8 cellular contexts compared by ENCODE assay signal in genomic region chr19:47107953-47108746, GRCh38. TPM values are rescaled to one million over a fixed set of nuclear protein-coding genes. Genes with fewer than 3 reads are reported as not detected.
A peak's percentile ranks its signal among the peaks of the same experiment; 100 is the strongest.
DNase-seq lines count a peak whose midpoint lies in the region; ATAC-seq, FAIRE-seq and TF ChIP-seq lines count a peak whose summit lies in the region.

No MANE protein-coding gene starts in this region.

- TF ChIP-seq CTCF in HFFc6 (IDR thresholded peaks at IDR 0.05) (no peak), fibroblast of lung (conservative IDR thresholded peaks at IDR 0.05 in 1 of 2, IDR thresholded peaks at IDR 0.05 in 1 of 2; ENCODE audit: low read depth in 1 of 2, low read length in 2 of 2) (no peak), smooth muscle cell (IDR thresholded peaks at IDR 0.05; ENCODE audit: borderline replicate concordance, insufficient read depth, poor library complexity, severe bottlenecking) (no peak)

- 75% methylated on average over 9 of the region's 9 CpGs for WGBS in smooth muscle cell (ENCODE audit: low lambda C conversion rate)

- peaks cover 12% of the 10 kb centered on the region for H3K4me1 ChIP-seq in fibroblast of lung (ENCODE audit: control insufficient read depth, extremely low read depth, insufficient read depth, low read length)
- peaks cover 42% of the 10 kb centered on the region for H3K4me1 ChIP-seq in smooth muscle cell (ENCODE audit: low read depth)

- no peaks in the 10 kb centered on the region for H3K27me3 ChIP-seq in fibroblast of lung (ENCODE audit: control insufficient read depth, insufficient read depth, low read length)
- H3K27me3 ChIP-seq in smooth muscle cell (ENCODE audit: low read depth), result no peaks in the 10 kb centered on the region

- peak overlapping the region; percentile 98 for H3K4me3 Mint-ChIP-seq in HFFc6
- peak overlapping the region; percentile 89 for H3K4me3 Mint-ChIP-seq in T-helper 1 cell treated with Interleukin-12 subunit alpha and Interleukin-12 subunit beta and Interleukin-4 antibody, amounts not matched to agents 30 μg/mL and 1 μg/mL, for 36 hours

- H3K9me3 ChIP-seq in fibroblast of lung (ENCODE audit: control insufficient read depth, insufficient read depth, low read depth, low read length), result no peaks in the 10 kb centered on the region
- H3K9me3 ChIP-seq in smooth muscle cell (replicated peaks; ENCODE audit: low read depth), result no peaks in the 10 kb centered on the region

- peaks cover 54% of the 10 kb centered on the region for H3F3A ChIP-seq in smooth muscle cell (ENCODE audit: low read depth)

- H3K79me2 ChIP-seq in fibroblast of lung (ENCODE audit: control insufficient read depth, insufficient read depth, low read length) (peaks cover 78% of the 10 kb centered on the region), smooth muscle cell (ENCODE audit: low read depth) (peaks cover 55% of the 10 kb centered on the region)

- H3K4me2 ChIP-seq in fibroblast of lung (ENCODE audit: extremely low read depth, insufficient read depth, low read length) (peak overlapping the region; percentile 64), smooth muscle cell (peak overlapping the region; percentile 72)

- peak overlapping the region; percentile 53 for H3K27ac ChIP-seq in fibroblast of lung (ENCODE audit: insufficient read depth, low read length)
- H3K27ac ChIP-seq in smooth muscle cell (ENCODE audit: low read depth), result peak overlapping the region; percentile 100

- H3K4me1 Mint-ChIP-seq in HFFc6 (ENCODE audit: low read depth), result peaks cover 55% of the 10 kb centered on the region
- peaks cover 48% of the 10 kb centered on the region for H3K4me1 Mint-ChIP-seq in T-helper 1 cell treated with Interleukin-12 subunit alpha and Interleukin-12 subunit beta and Interleukin-4 antibody, amounts not matched to agents 30 μg/mL and 1 μg/mL, for 36 hours (ENCODE audit: low read depth)

- FAIRE-seq in GM12891 (lab: Jason Lieb, UNC), result no peak

- peaks cover under 1% of the 10 kb centered on the region; the same call in 1 of the 2 replicates for H3K27me3 Mint-ChIP-seq in HFFc6 (ENCODE audit: insufficient read depth)
- H3K27me3 Mint-ChIP-seq in T-helper 1 cell treated with Interleukin-12 subunit alpha and Interleukin-12 subunit beta and Interleukin-4 antibody, amounts not matched to agents 30 μg/mL and 1 μg/mL, for 36 hours (ENCODE audit: low read depth), result no peaks in the 10 kb centered on the region

- no peak overlapping the region for H2AFZ ChIP-seq in fibroblast of lung (ENCODE audit: low read length)
- no peak overlapping the region for H2AFZ ChIP-seq in smooth muscle cell (ENCODE audit: low read depth)

- peak overlapping the region in 1 of 4 experiments; percentile 13 for H3K4me3 ChIP-seq in fibroblast of lung (replicated peaks in 1 of 4; ENCODE audit: control extremely low read depth in 1 of 4, insufficient read depth in 1 of 4, low read depth in 3 of 4, low read length in 4 of 4)
- no peak overlapping the region for H3K4me3 ChIP-seq in smooth muscle cell

- H3K36me3 ChIP-seq in fibroblast of lung (ENCODE audit: control insufficient read depth, insufficient read depth, low read length), result peaks cover 1% of the 10 kb centered on the region
- no peaks in the 10 kb centered on the region for H3K36me3 ChIP-seq in smooth muscle cell (ENCODE audit: low read depth)

- no peak for TF ChIP-seq POLR2A in GM12891 (IDR thresholded peaks at IDR 0.05; ENCODE audit: low read depth, low read length)

- no peaks in the 10 kb centered on the region for H3K9me3 Mint-ChIP-seq in HFFc6
- no peaks in the 10 kb centered on the region for H3K9me3 Mint-ChIP-seq in T-helper 1 cell treated with Interleukin-12 subunit alpha and Interleukin-12 subunit beta and Interleukin-4 antibody, amounts not matched to agents 30 μg/mL and 1 μg/mL, for 36 hours

- ATAC-seq in GM19023 (IDR thresholded peaks at IDR 0.05; ENCODE audit: unreplicated experiment), result no peak

- H3K9ac ChIP-seq in fibroblast of lung (ENCODE audit: insufficient read depth, low read length) (no peak overlapping the region), smooth muscle cell (ENCODE audit: low read depth) (peak overlapping the region; percentile 27)

- H3K36me3 Mint-ChIP-seq in HFFc6 (ENCODE audit: low read depth), result peaks cover 29% of the 10 kb centered on the region
- H3K36me3 Mint-ChIP-seq in T-helper 1 cell treated with Interleukin-12 subunit alpha and Interleukin-12 subunit beta and Interleukin-4 antibody, amounts not matched to agents 30 μg/mL and 1 μg/mL, for 36 hours (ENCODE audit: low read depth), result peaks cover 33% of the 10 kb centered on the region

- H3K27ac Mint-ChIP-seq in HFFc6, result peak overlapping the region; percentile 100
- H3K27ac Mint-ChIP-seq in T-helper 1 cell treated with Interleukin-12 subunit alpha and Interleukin-12 subunit beta and Interleukin-4 antibody, amounts not matched to agents 30 μg/mL and 1 μg/mL, for 36 hours, result peak overlapping the region; percentile 96

- no peak for DNase-seq in HFFc6
- peak; percentile 45 to 68 for DNase-seq in fibroblast of lung (ENCODE audit: low read depth in 2 of 2)
- no peak for DNase-seq in smooth muscle cell (lab: John Stamatoyannopoulos, UW; ENCODE audit: unreplicated experiment)
- no peak for DNase-seq in NOMO-1 treated with DMSO at 0.1 percent for 48 hours (lab: John Stamatoyannopoulos, UW; ENCODE audit: unreplicated experiment)
- no peak for DNase-seq in GM12891 (ENCODE audit: insufficient read length, low spot score)
- no peak for DNase-seq in activated gamma-delta T cell (lab: John Stamatoyannopoulos, UW)

- H4K20me1 ChIP-seq in fibroblast of lung (ENCODE audit: control insufficient read depth, extremely low read depth, insufficient read depth, low read length) (no peaks in the 10 kb centered on the region), smooth muscle cell (ENCODE audit: low read depth) (peaks cover 28% of the 10 kb centered on the region)

TF ChIP-seq in GM12891, 5 proteins besides CTCF, POLR2A, EP300 and RAD21:
- TF ChIP-seq SPI1 (IDR thresholded peaks at IDR 0.05; ENCODE audit: low read depth, low read length), result no peak
- TF ChIP-seq POU2F2 (IDR thresholded peaks at IDR 0.05; ENCODE audit: low read depth, low read length), result no peak
- no peak for TF ChIP-seq POLR2AphosphoS5 (IDR thresholded peaks at IDR 0.05; ENCODE audit: low read depth, low read length)
- no peak for TF ChIP-seq PAX5 (IDR thresholded peaks at IDR 0.05; ENCODE audit: insufficient read depth, low read length, severe bottlenecking)
- TF ChIP-seq TAF1 (IDR thresholded peaks at IDR 0.05; ENCODE audit: low read depth, low read length), result no peak

RNA-seq across cellular contexts. Expression of gene ZC3H4, which starts 5.4 kb away (rescaled TPM):
- 10 to 100 TPM; 43.9 to 66.1 (median 55.2) TPM for total RNA-seq in HFFc6 (2021; fragmentation: NEBNext Ultra II Directional; extraction: Animal tissue kit (Norgen Biotek cat#: 25700))
- total RNA-seq in fibroblast of lung (9.0 and 13.5 TPM in 2 replicates), smooth muscle cell (6.6 and 9.3 TPM in 2 replicates)
- polyA plus RNA-seq in fibroblast of lung (8.4 and 13.1 TPM in 2 replicates), smooth muscle cell (1.9 and 3.5 TPM in 2 replicates)
- 25.4 and 27.2 TPM in 2 replicates for polyA plus RNA-seq in fibroblast of lung (2012)
- polyA minus RNA-seq in fibroblast of lung (ENCODE audit: low replicate concordance), result 17.9 and 32.1 TPM in 2 replicates
- 14.9 TPM for polyA plus RNA-seq in GM12891 (2012; ENCODE audit: low read depth, missing spikeins)

RNA-seq across cellular contexts. Expression of gene SAE1, which starts 22.5 kb away (rescaled TPM):
- 100 to 1,000 TPM; 158 to 181 (median 175) TPM for total RNA-seq in HFFc6 (2021; fragmentation: NEBNext Ultra II Directional; extraction: Animal tissue kit (Norgen Biotek cat#: 25700))
- total RNA-seq in fibroblast of lung (80.9 and 97.9 TPM in 2 replicates), smooth muscle cell (65.9 and 67.4 TPM in 2 replicates)
- polyA plus RNA-seq in fibroblast of lung (152 and 218 TPM in 2 replicates), smooth muscle cell (70.8 and 89.4 TPM in 2 replicates)
- polyA plus RNA-seq in fibroblast of lung (2012), result 123 and 184 TPM in 2 replicates
- 69.5 and 81.7 TPM in 2 replicates for polyA minus RNA-seq in fibroblast of lung (ENCODE audit: low replicate concordance)
- 99.4 TPM for polyA plus RNA-seq in GM12891 (2012; ENCODE audit: low read depth, missing spikeins)

RNA-seq across cellular contexts. Expression of gene TMEM160, which starts 59.7 kb away (rescaled TPM):
- 10 to 100 TPM; 44.2 to 55.1 (median 49.3) TPM for total RNA-seq in HFFc6 (2021; fragmentation: NEBNext Ultra II Directional; extraction: Animal tissue kit (Norgen Biotek cat#: 25700))
- 7.7 and 27.1 TPM in 2 replicates for total RNA-seq in fibroblast of lung
- polyA plus RNA-seq in fibroblast of lung, result 4.1 and 6.9 TPM in 2 replicates
- 16.4 and 34.2 TPM in 2 replicates for polyA plus RNA-seq in fibroblast of lung (2012)
- polyA minus RNA-seq in fibroblast of lung (ENCODE audit: low replicate concordance), result 1.9 and 2.9 TPM in 2 replicates
- 21.5 and 61.5 TPM in 2 replicates for total RNA-seq in smooth muscle cell
- 92.2 and 94.4 TPM in 2 replicates for polyA plus RNA-seq in smooth muscle cell
- polyA plus RNA-seq in GM12891 (2012; ENCODE audit: low read depth, missing spikeins), result 12.8 TPM

Comparison
In these comparisons a context has a peak if more than half of its experiments do, and no peak if none do; other contexts are left out.
1. DNase-seq: peak in fibroblast of lung (2 of 2); none in HFFc6 (single experiment), smooth muscle cell (single experiment), NOMO-1 treated with DMSO at 0.1 percent for 48 hours (single experiment), GM12891 (single experiment) and activated gamma-delta T cell (single experiment).